Comparison of ENCODE assay signal across 16 cellular contexts in the genomic region with DNA sequence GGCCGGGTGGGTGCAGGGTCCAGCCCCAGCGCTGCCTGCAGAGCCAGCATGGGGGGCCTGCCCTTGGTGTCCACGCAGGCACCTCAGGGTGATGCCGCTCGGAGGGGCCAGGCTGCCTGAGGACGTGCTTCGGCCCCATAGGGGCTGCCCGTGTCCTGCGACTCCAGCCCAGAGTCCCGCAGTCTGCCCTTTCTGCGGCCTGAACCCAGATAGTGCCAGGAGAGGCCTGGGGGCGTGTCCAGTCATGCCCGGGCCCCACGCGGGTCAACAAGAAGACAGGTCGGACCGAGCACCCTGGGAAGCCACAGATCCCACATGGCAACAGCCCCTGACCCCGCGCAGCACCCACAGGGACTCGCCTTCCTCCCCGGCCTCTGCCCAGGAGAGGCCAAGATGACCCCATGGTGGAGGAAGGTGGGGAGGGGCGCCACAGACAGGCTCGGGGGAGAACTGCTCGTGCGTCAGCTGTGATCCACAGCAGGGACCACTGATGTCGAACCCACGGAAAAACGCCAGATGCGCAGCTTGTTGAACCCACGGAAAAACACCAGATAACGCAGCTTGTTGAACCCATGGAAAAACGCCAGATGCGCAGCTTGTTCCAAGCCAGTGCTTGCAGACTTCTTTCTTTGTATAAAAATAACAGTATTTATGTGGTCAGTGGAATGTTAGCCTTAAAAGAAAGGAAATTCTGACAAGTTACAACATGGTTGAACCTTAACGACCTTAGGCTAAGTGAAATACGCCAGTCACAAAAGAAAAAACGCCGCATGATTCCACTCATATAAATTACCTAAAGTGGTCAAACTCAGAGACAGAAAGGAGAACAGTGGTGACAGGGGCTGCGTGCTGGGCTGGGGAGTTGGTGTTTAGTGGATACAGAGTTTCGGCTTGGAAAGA. TPM values are rescaled to one million over a fixed set of nuclear protein-coding genes. Genes with fewer than 3 reads are reported as not detected.
A peak's percentile ranks its signal among the peaks of the same experiment; 100 is the strongest.
DNase-seq lines count a peak whose midpoint lies in the region; ATAC-seq and TF ChIP-seq lines count a peak whose summit lies in the region.
"Had no signal": no experiment of that assay in that cellular context is flagged by ENCODE, and none has a peak within 500 bp of the region (broad histone marks: within the 10 kb centered on the region; RNA-seq: fewer than 3 reads in every experiment).

No MANE protein-coding gene starts in this region.

- intact Hi-C loops in heart right ventricle (cut with DNase I) = no loop called here
- intact Hi-C loops in left ventricle myocardium superior (cut with micrococcal nuclease) = no loop called here
- intact Hi-C loops in posterior vena cava (cut with DNase I) = no loop called here
- intact Hi-C loops in aorta (cut with DNase I) = loop anchor here in 1 of 2 donors (10.0 kb wide), 1 partner anchor 167 kb away; a partner anchor contains a TSS
- intact Hi-C loops in natural killer cell (cut with micrococcal nuclease) = no loop called here

- H3K27me3 ChIP-seq in heart right ventricle = no peaks in the 10 kb centered on the region
- no peaks in the 10 kb centered on the region for H3K27me3 ChIP-seq in aorta (ENCODE audit: control insufficient read depth in 1 of 2, insufficient read depth in 2 of 2, low read length in 1 of 2)

- no peaks in the 10 kb centered on the region for H3K9me3 ChIP-seq in heart right ventricle
- H3K9me3 ChIP-seq in aorta (ENCODE audit: control insufficient read depth, low read length) = no peaks in the 10 kb centered on the region
- H3K9me3 ChIP-seq: mucosa of descending colon had no signal

- H3K4me1 ChIP-seq in heart right ventricle (peaks cover 21 to 97% (median 88%) of the 10 kb centered on the region in 9 donors), aorta (ENCODE audit: control insufficient read depth in 1 of 2, insufficient read depth in 2 of 2, low read length in 2 of 2) (peaks cover 0 to 3% of the 10 kb centered on the region in 2 donors)

- H3K4me3 ChIP-seq in heart right ventricle (no peak overlapping the region), aorta (ENCODE audit: low read length in 2 of 2) (no peak overlapping the region)
- H3K4me3 ChIP-seq: mucosa of descending colon had no signal

- WGBS in heart right ventricle, 2 donors = 84 to 87% methylated on average over 39 of the region's 39 CpGs
- WGBS in aorta, 2 donors = 22 to 24% methylated on average over 37 to 39 of the region's 39 CpGs

- H3K36me3 ChIP-seq in heart right ventricle = peaks cover 0 to 5% (median 0%) of the 10 kb centered on the region in 9 donors
- no peaks in the 10 kb centered on the region for H3K36me3 ChIP-seq in aorta (ENCODE audit: control insufficient read depth in 1 of 2, insufficient read depth in 2 of 2, low read length in 1 of 2)

- ATAC-seq in heart right ventricle = peak in 3 of 8 donors; percentile 2 to 15 (median 13)
- ATAC-seq in left ventricle myocardium superior = no peak
- no peak for ATAC-seq in aorta (ENCODE audit: low FRiP score)
- no peak for ATAC-seq in natural killer cell
- ATAC-seq in HG02938 (IDR thresholded peaks at IDR 0.05; ENCODE audit: unreplicated experiment) = no peak
- ATAC-seq: mucosa of descending colon, T-helper 17 cell had no signal

- TF ChIP-seq CTCF in heart right ventricle (IDR thresholded peaks at IDR 0.05) (no peak), glutamatergic neuron (IDR thresholded peaks at IDR 0.05; ENCODE audit: partially characterized antibody, unreplicated experiment) (no peak), natural killer cell (IDR thresholded peaks at IDR 0.05) (no peak)

- H3K27me3 Mint-ChIP-seq in glutamatergic neuron (ENCODE audit: unreplicated experiment) = peaks cover 6% of the 10 kb centered on the region
- H3K27me3 Mint-ChIP-seq in natural killer cell (ENCODE audit: low read depth in 2 of 2) = no peaks in the 10 kb centered on the region
- H3K27me3 Mint-ChIP-seq: T-helper 17 cell had no signal

- H3K4me3 Mint-ChIP-seq in glutamatergic neuron (ENCODE audit: unreplicated experiment) (no peak overlapping the region), natural killer cell (no peak overlapping the region)
- H3K4me3 Mint-ChIP-seq: CD4-positive, alpha-beta T cell; endodermal cell; T-helper 17 cell had no signal

- H3K27ac Mint-ChIP-seq in glutamatergic neuron (ENCODE audit: unreplicated experiment) (peak overlapping the region; percentile 46), natural killer cell (no peak overlapping the region)
- H3K27ac Mint-ChIP-seq: CD4-positive, alpha-beta T cell; endodermal cell; T-helper 17 cell had no signal

- peaks cover 17% of the 10 kb centered on the region for H3K9me3 Mint-ChIP-seq in glutamatergic neuron (ENCODE audit: unreplicated experiment)
- H3K9me3 Mint-ChIP-seq in natural killer cell = no peaks in the 10 kb centered on the region
- H3K9me3 Mint-ChIP-seq: CD4-positive, alpha-beta T cell; endodermal cell; immature natural killer cell had no signal

- H3K4me1 Mint-ChIP-seq in glutamatergic neuron (ENCODE audit: low read depth, unreplicated experiment) = peaks cover 57% of the 10 kb centered on the region
- peaks cover 12 to 18% of the 10 kb centered on the region in 2 donors for H3K4me1 Mint-ChIP-seq in natural killer cell

- H3K36me3 Mint-ChIP-seq in glutamatergic neuron (ENCODE audit: unreplicated experiment) (no peaks in the 10 kb centered on the region), natural killer cell (no peaks in the 10 kb centered on the region)
- H3K36me3 Mint-ChIP-seq: immature natural killer cell had no signal

- DNase-seq in heart right ventricle (peak in 1 of 2 donors; percentile 25), left ventricle myocardium superior (no peak), glutamatergic neuron (no peak), posterior vena cava (ENCODE audit: low spot score) (peak; percentile 74), aorta (peak in 1 of 2 donors; percentile 67), natural killer cell (no peak)
- DNase-seq in NK-92 treated with Interleukin-12 subunit alpha and Interleukin-12 subunit beta, amount 100 ng/mL, for 24 hours (lab: John Stamatoyannopoulos, UW) = no peak
- DNase-seq: activated naive CD4-positive, alpha-beta T cell treated with anti-CD3 and anti-CD28 coated beads, Interleukin-2, amount 50 U/mL, for 16 hours; CD4-positive, alpha-beta T cell; endodermal cell; immature natural killer cell; mucosa of descending colon; NCI-H345; SHP77; T-helper 17 cell had no signal

- H3K27ac ChIP-seq in heart right ventricle (peak overlapping the region in 9 of 10 donors; percentile 17 to 81 (median 64)), aorta (ENCODE audit: low read depth in 1 of 2, low read length in 2 of 2) (peak overlapping the region; percentile 71 to 78)

RNA-seq across cellular contexts. Expression of a gene that starts 28.5 kb away (rescaled TPM):
- total RNA-seq in heart right ventricle = 10 to 100 TPM; 17.6 to 56.6 (median 28.7) TPM
- polyA plus RNA-seq in heart right ventricle = 10 to 100 TPM; 12.4 to 23.6 TPM
- 32.4 TPM for total RNA-seq in left ventricle myocardium superior
- 143 TPM for total RNA-seq in glutamatergic neuron (ENCODE audit: unreplicated experiment)
- total RNA-seq in posterior vena cava = 100 to 1,000 TPM; 116 to 119 TPM
- 100 to 1,000 TPM; 160 to 172 TPM for total RNA-seq in aorta
- polyA plus RNA-seq in aorta = 10 to 100 TPM; 46.5 to 48.1 TPM
- total RNA-seq in natural killer cell = 1 to 10 TPM; 6.4 to 9.2 (median 8.8) TPM
